Comparison of ENCODE assay signal across 17 cellular contexts in the genomic region with DNA sequence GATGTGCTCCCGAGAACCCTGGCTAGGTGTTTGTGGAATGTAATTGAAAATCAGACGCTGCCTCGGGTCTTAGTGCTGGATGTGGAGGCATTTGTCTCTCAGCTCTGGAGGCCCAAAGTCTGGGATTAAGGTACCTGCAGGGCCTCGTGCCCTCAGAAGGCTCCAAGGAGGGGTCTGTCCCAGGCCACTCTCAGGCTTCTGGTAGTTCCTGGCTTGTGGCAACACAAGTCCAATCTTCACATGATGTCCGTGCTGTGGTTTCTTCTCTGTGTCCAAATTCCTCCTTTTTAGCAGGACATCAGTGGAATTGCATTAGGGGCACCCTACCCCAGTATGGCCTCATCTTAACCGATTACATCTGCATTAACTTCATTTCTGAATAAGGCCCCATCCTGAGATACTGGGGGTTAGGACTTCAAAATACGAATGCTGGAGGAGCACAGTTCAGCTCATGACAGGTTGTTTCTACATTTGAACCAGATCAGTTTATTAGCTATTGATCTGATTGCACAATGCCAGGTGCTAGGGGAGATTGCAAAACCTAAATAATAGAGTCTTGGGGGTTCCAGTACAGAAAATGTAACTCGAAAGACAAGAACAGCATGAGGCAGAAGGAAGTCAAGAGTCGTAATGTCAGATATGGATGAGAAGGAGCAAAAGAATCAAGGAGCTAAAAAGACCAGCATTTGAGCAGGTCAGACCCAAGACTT.
"Had no signal": no experiment of that assay in that cellular context is flagged by ENCODE, and none has a peak within 500 bp of the region (broad histone marks: within the 10 kb centered on the region; RNA-seq: fewer than 3 reads in every experiment).

No MANE protein-coding gene starts in this region.

- DNase-seq: activated CD4-positive, alpha-beta T cell treated with anti-CD3 and anti-CD28 coated beads for 36 hours; activated CD4-positive, alpha-beta T cell treated with anti-CD3 and anti-CD28 coated beads, Interleukin-2, amount 50 U/mL, for 48 hours; activated gamma-delta T cell; adrenal gland; effector memory CD8-positive, alpha-beta T cell; hippocampal formation; islet precursor cell; mammary epithelial cell; ovary; spleen; stimulated activated CD4-positive, alpha-beta T cell treated with anti-CD3 and anti-CD28 coated beads, Interleukin-4, amount 100 ng/mL, for 4 hours; SW 1271; T-helper 2 cell had no signal

- H3K27me3 ChIP-seq: adrenal gland, ovary had no signal

- H3K27ac Mint-ChIP-seq: activated CD4-positive, alpha-beta T cell treated with anti-CD3 and anti-CD28 coated beads for 36 hours; activated naive CD4-positive, alpha-beta T cell treated with anti-CD3 and anti-CD28 coated beads, Interleukin-2, amount 50 U/mL, for 24 hours; effector memory CD8-positive, alpha-beta T cell; stimulated activated memory B cell treated with anti-CD40 and anti-IgM and Interleukin-4, amounts not matched to agents 10 μg/mL and 1 μg/mL and 100 μg/mL, for 72 hours had no signal

- ATAC-seq: activated CD4-positive, alpha-beta T cell treated with anti-CD3 and anti-CD28 coated beads for 36 hours; effector memory CD8-positive, alpha-beta T cell; stimulated activated memory B cell treated with anti-CD40 and anti-IgM and Interleukin-4, amounts not matched to agents 10 μg/mL and 1 μg/mL and 100 μg/mL, for 72 hours had no signal

- H3K27ac ChIP-seq: adrenal gland, SJSA1, spleen had no signal

- H3K36me3 ChIP-seq: adrenal gland, ovary, spleen, tibial nerve had no signal

- H3K9me3 ChIP-seq: adrenal gland, ovary, spleen, tibial nerve had no signal

- H3K9me3 Mint-ChIP-seq: activated naive CD4-positive, alpha-beta T cell treated with anti-CD3 and anti-CD28 coated beads, Interleukin-2, amount 50 U/mL, for 24 hours; effector memory CD8-positive, alpha-beta T cell; stimulated activated memory B cell treated with anti-CD40 and anti-IgM and Interleukin-4, amounts not matched to agents 10 μg/mL and 1 μg/mL and 100 μg/mL, for 72 hours had no signal

- H3K36me3 Mint-ChIP-seq: activated naive CD4-positive, alpha-beta T cell treated with anti-CD3 and anti-CD28 coated beads, Interleukin-2, amount 50 U/mL, for 24 hours; stimulated activated memory B cell treated with anti-CD40 and anti-IgM and Interleukin-4, amounts not matched to agents 10 μg/mL and 1 μg/mL and 100 μg/mL, for 72 hours had no signal

- H3K4me3 ChIP-seq: adrenal gland, ovary, SJSA1, spleen, tibial nerve had no signal

- H3K4me3 Mint-ChIP-seq: activated CD4-positive, alpha-beta T cell treated with anti-CD3 and anti-CD28 coated beads for 36 hours; activated naive CD4-positive, alpha-beta T cell treated with anti-CD3 and anti-CD28 coated beads, Interleukin-2, amount 50 U/mL, for 24 hours; effector memory CD8-positive, alpha-beta T cell; stimulated activated memory B cell treated with anti-CD40 and anti-IgM and Interleukin-4, amounts not matched to agents 10 μg/mL and 1 μg/mL and 100 μg/mL, for 72 hours had no signal
